In the genomic region with DNA sequence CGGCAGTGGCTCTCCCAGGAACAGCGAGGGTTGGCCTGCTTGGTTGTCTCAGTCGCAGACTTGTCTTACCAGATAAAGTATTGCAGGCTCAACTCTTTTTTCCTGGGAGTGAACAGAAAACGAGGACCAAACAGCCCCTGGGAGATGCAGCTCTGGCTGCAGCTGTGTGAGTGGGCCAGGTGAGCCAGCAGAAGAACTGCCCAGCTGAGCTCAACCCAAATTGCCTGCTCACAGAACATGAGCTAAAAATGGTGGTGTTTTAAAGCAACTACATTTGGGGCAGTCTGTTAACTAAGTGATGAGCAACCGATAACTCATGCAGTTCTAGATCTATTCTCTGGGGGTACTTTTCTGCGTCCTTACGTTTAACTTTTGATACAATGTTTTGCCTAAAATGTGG, we compare ENCODE assay signal across 25 cellular contexts.
DNase-seq lines count a peak whose midpoint lies in the region; ATAC-seq, FAIRE-seq and TF ChIP-seq lines count a peak whose summit lies in the region.
"Had no signal": no experiment of that assay in that cellular context is flagged by ENCODE, and none has a peak within 500 bp of the region (broad histone marks: within the 10 kb centered on the region; RNA-seq: fewer than 3 reads in every experiment).

No MANE protein-coding gene starts in this region.

- TF ChIP-seq RAD21 in GM12878 (IDR thresholded peaks at IDR 0.05; ENCODE audit: insufficient read depth, low read depth, low read length), result no peak

- no peaks in the 10 kb centered on the region for H4K20me1 ChIP-seq in GM23338 (replicated peaks; ENCODE audit: insufficient read depth)
- no peaks in the 10 kb centered on the region for H4K20me1 ChIP-seq in GM12878 (ENCODE audit: control insufficient read depth, insufficient read depth)
- H4K20me1 ChIP-seq: BLaER1 had no signal

- peaks cover 28% of the 10 kb centered on the region; the same call in 2 of the 3 replicates for H3K9me3 Mint-ChIP-seq in GM23338
- H3K9me3 Mint-ChIP-seq: CD8-positive, alpha-beta memory T cell had no signal

- no peak overlapping the region for H3K27ac ChIP-seq in GM23338 (ENCODE audit: low read depth)
- 0 out of 2 replicates have a peak overlapping the region, but pooled peaks have one; percentile 67 for H3K27ac ChIP-seq in GM12878 (ENCODE audit: control insufficient read depth, insufficient read depth)
- H3K27ac ChIP-seq in coronary artery, result no peak overlapping the region
- H3K27ac ChIP-seq: BLaER1 had no signal

- H3K9me3 ChIP-seq in GM12878 (replicated peaks; ENCODE audit: control insufficient read depth, insufficient read depth, low read length), result peaks cover 7% of the 10 kb centered on the region
- H3K9me3 ChIP-seq: BE2C had no signal

- peaks cover 13% of the 10 kb centered on the region; the same call in 1 of the 2 replicates for H3F3A ChIP-seq in GM23338 (replicated peaks; ENCODE audit: low read depth)

- peaks cover 7% of the 10 kb centered on the region; the same call in 1 of the 2 replicates for H3K9me2 ChIP-seq in GM23338 (ENCODE audit: insufficient read depth)

- no peak for FAIRE-seq in GM12878 (lab: Jason Lieb, UNC)
- FAIRE-seq: A204.1, GM12891, GM19239 had no signal

- H3K79me2 ChIP-seq in GM23338 (replicated peaks; ENCODE audit: insufficient read depth), result no peaks in the 10 kb centered on the region
- no peaks in the 10 kb centered on the region for H3K79me2 ChIP-seq in GM12878 (ENCODE audit: control insufficient read depth, insufficient read depth, low read length)

- H3K36me3 ChIP-seq in GM23338 (ENCODE audit: insufficient read depth) (0 out of 2 replicates have a peak, but pooled peaks cover 11% of the 10 kb centered on the region), GM12878 (ENCODE audit: control insufficient read depth in 2 of 2, insufficient read depth in 2 of 2, low read length in 1 of 2) (no peaks in the 10 kb centered on the region)
- H3K36me3 ChIP-seq: BE2C, BLaER1 had no signal

- POLR2A ChIA-PET in GM12878 (lab: Charles Lee), result interaction anchor here (0.5 to 1.2 kb wide), 3 partner anchors 45 to 64 kb away, joined by 4 read pairs; no protein-coding TSS in a partner anchor

- H3K27me3 Mint-ChIP-seq in GM23338 (ENCODE audit: insufficient read depth, low read depth, poor library complexity), result peaks cover 14% of the 10 kb centered on the region
- H3K27me3 Mint-ChIP-seq: CD4-positive, alpha-beta memory T cell; CD4-positive, CD25-positive, alpha-beta regulatory T cell had no signal

- in situ Hi-C loops in GM12878 (cut with MboI), result no loop called here

- RAD21 ChIA-PET in GM12878 (lab: Charles Lee; ENCODE audit: unreplicated experiment), result interaction anchor here (0.8 to 2.6 kb wide), 14 partner anchors 11 to 662 kb away, joined by 3 to 15 read pairs (median 6); no protein-coding TSS in a partner anchor

- intact Hi-C loops in GM12878 (cut with micrococcal nuclease; ENCODE audit: unreplicated experiment), result no loop called here

- 96% methylated on average over 7 of the region's 7 CpGs for WGBS in GM12878 (ENCODE audit: insufficient coverage, insufficient replicate concordance, low lambda C conversion rate, missing lambda C conversion rate)

- ATAC-seq in GM23338 (no peak), GM12878 (no peak)

- H3K4me1 ChIP-seq in GM23338 (ENCODE audit: insufficient read depth), result peaks cover 39% of the 10 kb centered on the region
- peaks cover 25% of the 10 kb centered on the region for H3K4me1 ChIP-seq in GM12878 (ENCODE audit: control insufficient read depth, insufficient read depth, low read length)

- H3K4me3 ChIP-seq in GM23338 (no peak overlapping the region), GM12878 (peak overlapping the region; percentile 78; the same call in 1 of the 2 replicates), coronary artery (no peak overlapping the region)
- H3K4me3 ChIP-seq: BLaER1 had no signal

- SMC1A ChIA-PET in GM12878 (lab: Charles Lee; ENCODE audit: uncharacterized antibody, unreplicated experiment), result interaction anchor here (0.5 to 2.8 kb wide), 14 partner anchors 7 to 300 kb away, joined by 3 to 17 read pairs (median 5); no protein-coding TSS in a partner anchor

- CTCF ChIA-PET in GM12878 (lab: Yijun Ruan, JAX), result interaction anchor here (1.1 to 3.9 kb wide), 8 partner anchors 10 to 301 kb away, joined by 3 to 14 read pairs (median 7); no protein-coding TSS in a partner anchor

- no peak for TF ChIP-seq CTCF in GM23338 (conservative IDR thresholded peaks at IDR 0.05; ENCODE audit: low read depth in 2 of 2)
- TF ChIP-seq CTCF in GM12878 (IDR thresholded peaks at IDR 0.05 in 2 of 3, conservative IDR thresholded peaks at IDR 0.05 in 1 of 3; ENCODE audit: control insufficient read depth in 2 of 3, extremely low read depth in 1 of 3, insufficient read depth in 1 of 3, low read depth in 3 of 3, low read length in 3 of 3), result no peak
- no peak for TF ChIP-seq CTCF in coronary artery (IDR thresholded peaks at IDR 0.05)

- H2AFZ ChIP-seq in GM23338 (no peak overlapping the region), GM12878 (ENCODE audit: control insufficient read depth, low read depth, low read length) (no peak overlapping the region)

- H3K36me3 Mint-ChIP-seq in GM23338 (ENCODE audit: low read depth), result peaks cover 23% of the 10 kb centered on the region

- no peak overlapping the region for H3K27ac Mint-ChIP-seq in GM23338
- H3K27ac Mint-ChIP-seq: CD14-positive monocyte; CD4-positive, alpha-beta memory T cell; CD4-positive, CD25-positive, alpha-beta regulatory T cell; CD8-positive, alpha-beta memory T cell had no signal

- no peak for TF ChIP-seq POLR2A in GM12878 (IDR thresholded peaks at IDR 0.05; ENCODE audit: low read depth, low read length)

- H3K27me3 ChIP-seq in GM23338 (ENCODE audit: insufficient read depth) (peaks cover 10% of the 10 kb centered on the region; the same call in 1 of the 2 replicates), GM12878 (replicated peaks in 1 of 2; ENCODE audit: control insufficient read depth in 2 of 2, insufficient read depth in 2 of 2, low read length in 1 of 2) (no peaks in the 10 kb centered on the region)
- H3K27me3 ChIP-seq: BE2C, BLaER1 had no signal

- DNase-seq in GM23338 (ENCODE audit: low spot score), result no peak
- DNase-seq in GM12878 (ENCODE audit: low read depth, low spot score), result no peak
- DNase-seq in islet precursor cell, result peak; percentile 29
- DNase-seq in stimulated activated CD4-positive, alpha-beta T cell treated with anti-CD3 and anti-CD28 coated beads, Interleukin-15, amount 100 ng/mL, for 24 hours, result no peak
- DNase-seq in coronary artery (ENCODE audit: low spot score), result no peak
- DNase-seq: 8988T; ACHN; BE2C; C1 segment of cervical spinal cord; CD4-positive, alpha-beta memory T cell; CD4-positive, CD25-positive, alpha-beta regulatory T cell; CD8-positive, alpha-beta memory T cell; COR-L47; DMS 273 treated with DMSO at 0.1 percent for 48 hours; DMS153; DMS53; DMS79; DND-41; EL; GDM1 had no signal

- no TSS peak for BruUV-seq in GM12878 (replicated peaks; lab: Mats Ljungman, UMichigan)

- H3K4me2 ChIP-seq in GM23338 (no peak overlapping the region), GM12878 (ENCODE audit: control insufficient read depth, insufficient read depth) (peak overlapping the region; percentile 98)
- H3K4me2 ChIP-seq: BLaER1 had no signal

- no peak overlapping the region for H3K4me3 Mint-ChIP-seq in GM23338
- H3K4me3 Mint-ChIP-seq: CD14-positive monocyte; CD4-positive, alpha-beta memory T cell; CD4-positive, CD25-positive, alpha-beta regulatory T cell; CD8-positive, alpha-beta memory T cell had no signal

- H3K4me1 Mint-ChIP-seq in GM23338, result peaks cover 41% of the 10 kb centered on the region
- H3K4me1 Mint-ChIP-seq: CD4-positive, alpha-beta memory T cell had no signal

- H3K9ac ChIP-seq in GM12878 (ENCODE audit: control insufficient read depth, insufficient read depth, low read length), result no peak overlapping the region
- H3K9ac ChIP-seq: BLaER1 had no signal

- TF ChIP-seq EP300 in GM12878 (IDR thresholded peaks at IDR 0.05; ENCODE audit: borderline replicate concordance in 1 of 2, control insufficient read depth in 1 of 2, low read depth in 2 of 2, low read length in 2 of 2), result no peak

TF ChIP-seq in GM23338, 12 proteins besides CTCF, POLR2A, EP300 and RAD21:
- TF ChIP-seq NANOG (IDR thresholded peaks at IDR 0.05; ENCODE audit: borderline replicate concordance) (no peak), EZH2 (IDR thresholded peaks at IDR 0.05; ENCODE audit: low read depth, unreplicated experiment) (no peak), CREB1 (CRISPR knock-in tag; IDR thresholded peaks at IDR 0.05; ENCODE audit: low read depth) (no peak), ZNF331 (CRISPR knock-in tag; IDR thresholded peaks at IDR 0.05; ENCODE audit: low read depth) (peak; percentile 83)
- TF ChIP-seq, protein P1, sequence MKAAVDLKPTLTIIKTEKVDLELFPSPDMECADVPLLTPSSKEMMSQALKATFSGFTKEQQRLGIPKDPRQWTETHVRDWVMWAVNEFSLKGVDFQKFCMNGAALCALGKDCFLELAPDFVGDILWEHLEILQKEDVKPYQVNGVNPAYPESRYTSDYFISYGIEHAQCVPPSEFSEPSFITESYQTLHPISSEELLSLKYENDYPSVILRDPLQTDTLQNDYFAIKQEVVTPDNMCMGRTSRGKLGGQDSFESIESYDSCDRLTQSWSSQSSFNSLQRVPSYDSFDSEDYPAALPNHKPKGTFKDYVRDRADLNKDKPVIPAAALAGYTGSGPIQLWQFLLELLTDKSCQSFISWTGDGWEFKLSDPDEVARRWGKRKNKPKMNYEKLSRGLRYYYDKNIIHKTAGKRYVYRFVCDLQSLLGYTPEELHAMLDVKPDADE (IDR thresholded peaks at IDR 0.05), result no peak

TF ChIP-seq in GM12878, 131 proteins besides CTCF, POLR2A, EP300 and RAD21 (continues in another document):
- TF ChIP-seq JUND (IDR thresholded peaks at IDR 0.05; ENCODE audit: low read depth, low read length), result no peak
- no peak for TF ChIP-seq STAT1 (conservative IDR thresholded peaks at IDR 0.05)
- TF ChIP-seq HCFC1 (IDR thresholded peaks at IDR 0.05; ENCODE audit: low read length), result no peak
- TF ChIP-seq ASH2L (IDR thresholded peaks at IDR 0.05; ENCODE audit: borderline replicate concordance, low read depth), result no peak
- TF ChIP-seq POLR2AphosphoS2 (IDR thresholded peaks at IDR 0.05; ENCODE audit: low read depth, low read length), result no peak
- no peak for TF ChIP-seq EGR1 (IDR thresholded peaks at IDR 0.05; ENCODE audit: borderline replicate concordance in 1 of 2, low read depth in 2 of 2, low read length in 2 of 2)
- TF ChIP-seq, protein P2, sequence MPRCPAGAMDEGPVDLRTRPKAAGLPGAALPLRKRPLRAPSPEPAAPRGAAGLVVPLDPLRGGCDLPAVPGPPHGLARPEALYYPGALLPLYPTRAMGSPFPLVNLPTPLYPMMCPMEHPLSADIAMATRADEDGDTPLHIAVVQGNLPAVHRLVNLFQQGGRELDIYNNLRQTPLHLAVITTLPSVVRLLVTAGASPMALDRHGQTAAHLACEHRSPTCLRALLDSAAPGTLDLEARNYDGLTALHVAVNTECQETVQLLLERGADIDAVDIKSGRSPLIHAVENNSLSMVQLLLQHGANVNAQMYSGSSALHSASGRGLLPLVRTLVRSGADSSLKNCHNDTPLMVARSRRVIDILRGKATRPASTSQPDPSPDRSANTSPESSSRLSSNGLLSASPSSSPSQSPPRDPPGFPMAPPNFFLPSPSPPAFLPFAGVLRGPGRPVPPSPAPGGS (IDR thresholded peaks at IDR 0.05; ENCODE audit: borderline replicate concordance, insufficient read depth, low read depth, low read length, poor library complexity, severe bottlenecking), result no peak
- no peak for TF ChIP-seq ZBED1 (IDR thresholded peaks at IDR 0.05; ENCODE audit: borderline replicate concordance)
